In genomic region chr2:86791574-86791973, GRCh38 we compare ENCODE assay signal across 13 cellular contexts. TPM values are rescaled to one million over a fixed set of nuclear protein-coding genes. Genes with fewer than 3 reads are reported as not detected.
A peak's percentile ranks its signal among the peaks of the same experiment; 100 is the strongest.
DNase-seq lines count a peak whose midpoint lies in the region; ATAC-seq and TF ChIP-seq lines count a peak whose summit lies in the region.
"Had no signal": no experiment of that assay in that cellular context is flagged by ENCODE, and none has a peak within 500 bp of the region (broad histone marks: within the 10 kb centered on the region; RNA-seq: fewer than 3 reads in every experiment).

No MANE protein-coding gene starts in this region.

- no peaks in the 10 kb centered on the region for H3K36me3 ChIP-seq in lower lobe of right lung
- H3K36me3 ChIP-seq in thymus (ENCODE audit: control insufficient read depth, insufficient read depth), result peaks cover 21% of the 10 kb centered on the region
- H3K36me3 ChIP-seq in OCI-LY7 (ENCODE audit: insufficient read depth, low read length), result no peaks in the 10 kb centered on the region

- peaks cover 18% of the 10 kb centered on the region for H3K36me3 Mint-ChIP-seq in activated naive CD4-positive, alpha-beta T cell treated with anti-CD3 and anti-CD28 coated beads, Interleukin-2, amount 10 ng/mL, durations not matched to agents 7 days and 5 days
- peaks cover 69% of the 10 kb centered on the region for H3K36me3 Mint-ChIP-seq in activated CD8-positive, alpha-beta T cell treated with anti-CD3 and anti-CD28 coated beads for 36 hours (ENCODE audit: low read depth)
- no peaks in the 10 kb centered on the region for H3K36me3 Mint-ChIP-seq in osteocyte (ENCODE audit: unreplicated experiment)

- CTCF ChIA-PET in activated naive CD4-positive, alpha-beta T cell treated with anti-CD3 and anti-CD28 coated beads, Interleukin-2, amount 10 ng/mL, durations not matched to agents 7 days and 5 days (lab: Charles Lee), result no interaction called here
- CTCF ChIA-PET in activated CD8-positive, alpha-beta T cell treated with anti-CD3 and anti-CD28 coated beads for 36 hours (lab: Charles Lee), result interaction anchor here (0.7 to 4.1 kb wide), 6 partner anchors 9 to 34 kb away, joined by 3 to 37 read pairs (median 6); no protein-coding TSS in a partner anchor
- CTCF ChIA-PET in OCI-LY7 (lab: Charles Lee; ENCODE audit: unreplicated experiment), result no interaction called here

- H3K4me2 ChIP-seq in OCI-LY7 (ENCODE audit: low read length), result no peak overlapping the region

- peaks cover 15% of the 10 kb centered on the region for H3K9me3 Mint-ChIP-seq in activated naive CD4-positive, alpha-beta T cell treated with anti-CD3 and anti-CD28 coated beads, Interleukin-2, amount 10 ng/mL, durations not matched to agents 7 days and 5 days
- H3K9me3 Mint-ChIP-seq in activated CD8-positive, alpha-beta T cell treated with anti-CD3 and anti-CD28 coated beads for 36 hours, result peaks cover 16% of the 10 kb centered on the region
- peaks cover 16% of the 10 kb centered on the region for H3K9me3 Mint-ChIP-seq in osteocyte (ENCODE audit: unreplicated experiment)

- no peak overlapping the region for H3K27ac Mint-ChIP-seq in activated naive CD4-positive, alpha-beta T cell treated with anti-CD3 and anti-CD28 coated beads, Interleukin-2, amount 10 ng/mL, durations not matched to agents 7 days and 5 days
- peak overlapping the region; percentile 100 for H3K27ac Mint-ChIP-seq in activated CD8-positive, alpha-beta T cell treated with anti-CD3 and anti-CD28 coated beads for 36 hours
- H3K27ac Mint-ChIP-seq in osteocyte (ENCODE audit: unreplicated experiment), result no peak overlapping the region

- H3K4me3 ChIP-seq in lower lobe of right lung (peak overlapping the region; percentile 40), thymus (ENCODE audit: low read length) (peak overlapping the region; percentile 78), OCI-LY7 (ENCODE audit: low read depth, low read length, poor library complexity, severe bottlenecking) (no peak overlapping the region)
- H3K4me3 ChIP-seq: body of pancreas had no signal

- H3K9me2 ChIP-seq in OCI-LY7 (ENCODE audit: insufficient read depth, low read length), result no peaks in the 10 kb centered on the region

- TF ChIP-seq CTCF in activated CD8-positive, alpha-beta T cell treated with anti-CD3 and anti-CD28 coated beads for 36 hours (IDR thresholded peaks at IDR 0.05), result no peak
- no peak for TF ChIP-seq CTCF in lower lobe of right lung (IDR thresholded peaks at IDR 0.05)
- no peak for TF ChIP-seq CTCF in osteocyte (IDR thresholded peaks at IDR 0.05)
- TF ChIP-seq CTCF in OCI-LY7 (conservative IDR thresholded peaks at IDR 0.05; ENCODE audit: low read length), result no peak

- no peaks in the 10 kb centered on the region for H3K79me2 ChIP-seq in OCI-LY7 (ENCODE audit: insufficient read depth, low read depth, low read length)

- peaks cover 49% of the 10 kb centered on the region for H3K4me1 Mint-ChIP-seq in activated naive CD4-positive, alpha-beta T cell treated with anti-CD3 and anti-CD28 coated beads, Interleukin-2, amount 10 ng/mL, durations not matched to agents 7 days and 5 days
- H3K4me1 Mint-ChIP-seq in activated CD8-positive, alpha-beta T cell treated with anti-CD3 and anti-CD28 coated beads for 36 hours (ENCODE audit: low read depth), result peaks cover 41% of the 10 kb centered on the region
- peaks cover 6% of the 10 kb centered on the region for H3K4me1 Mint-ChIP-seq in osteocyte (ENCODE audit: unreplicated experiment)

- intact Hi-C loops in activated CD8-positive, alpha-beta T cell treated with anti-CD3 and anti-CD28 coated beads for 36 hours (cut with micrococcal nuclease), result loop anchor here (1.0 to 2.0 kb wide), 2 partner anchors 15 to 33 kb away; no protein-coding TSS in a partner anchor
- intact Hi-C loops in lower lobe of right lung (cut with DNase I) (no loop called here), OCI-LY7 (cut with micrococcal nuclease; ENCODE audit: unreplicated experiment) (no loop called here)

- H3K27ac ChIP-seq in lower lobe of right lung (no peak overlapping the region), thymus (ENCODE audit: low read depth) (peak overlapping the region; percentile 96), OCI-LY7 (ENCODE audit: low read depth, low read length, poor library complexity, severe bottlenecking) (no peak overlapping the region)
- H3K27ac ChIP-seq: C4-2B had no signal

- H4K20me1 ChIP-seq in OCI-LY7 (ENCODE audit: insufficient read depth, low read length), result no peaks in the 10 kb centered on the region

- H2AFZ ChIP-seq in OCI-LY7 (ENCODE audit: low read length), result no peak overlapping the region

- no TSS peak for BruUV-seq in OCI-LY7 (replicated peaks; lab: Mats Ljungman, UMichigan)

- H3K27me3 ChIP-seq in lower lobe of right lung (ENCODE audit: low read depth) (peaks cover 78% of the 10 kb centered on the region), thymus (ENCODE audit: control insufficient read depth, insufficient read depth) (no peaks in the 10 kb centered on the region)

- no peak for DNase-seq in activated naive CD4-positive, alpha-beta T cell treated with anti-CD3 and anti-CD28 coated beads, Interleukin-2, amount 10 ng/mL, durations not matched to agents 7 days and 5 days
- DNase-seq in activated naive CD4-positive, alpha-beta T cell treated with anti-CD3 and anti-CD28 coated beads, Interleukin-2, amount 50 U/mL, for 16 hours, result no peak
- peak; percentile 59 for DNase-seq in activated CD8-positive, alpha-beta T cell treated with anti-CD3 and anti-CD28 coated beads for 36 hours
- DNase-seq in lower lobe of right lung (peak; percentile 47), osteocyte (ENCODE audit: extremely low spot score, unreplicated experiment) (no peak), NCI-H226 (no peak), OCI-LY7 (ENCODE audit: low spot score) (no peak)
- DNase-seq: body of pancreas, NCI-H2171 treated with DMSO at 0.1 percent for 48 hours had no signal

- POLR2A ChIA-PET in activated CD8-positive, alpha-beta T cell treated with anti-CD3 and anti-CD28 coated beads for 36 hours (lab: Charles Lee), result interaction anchor here (0.6 to 8.5 kb wide), 15 partner anchors 8 to 860 kb away, joined by 3 to 156 read pairs (median 6); no protein-coding TSS in a partner anchor
- POLR2A ChIA-PET in OCI-LY7 (lab: Charles Lee), result interaction anchor here (0.6 kb wide), 1 partner anchor 92 kb away, joined by 3 read pairs; no protein-coding TSS in a partner anchor

- peaks cover 4% of the 10 kb centered on the region for H3K9me3 ChIP-seq in lower lobe of right lung
- H3K9me3 ChIP-seq in thymus (ENCODE audit: control insufficient read depth), result peaks cover 2% of the 10 kb centered on the region
- H3K9me3 ChIP-seq in OCI-LY7 (ENCODE audit: low read length), result 0 out of 2 replicates have a peak, but pooled peaks cover 7% of the 10 kb centered on the region

- ATAC-seq in activated CD8-positive, alpha-beta T cell treated with anti-CD3 and anti-CD28 coated beads for 36 hours, result peak; percentile 6
- no peak for ATAC-seq in lower lobe of right lung

- 5% methylated on average over 7 of the region's 7 CpGs for WGBS in thymus

- peaks cover 80% of the 10 kb centered on the region for H3K27me3 Mint-ChIP-seq in activated naive CD4-positive, alpha-beta T cell treated with anti-CD3 and anti-CD28 coated beads, Interleukin-2, amount 10 ng/mL, durations not matched to agents 7 days and 5 days
- H3K27me3 Mint-ChIP-seq in activated CD8-positive, alpha-beta T cell treated with anti-CD3 and anti-CD28 coated beads for 36 hours, result no peaks in the 10 kb centered on the region
- peaks cover 81% of the 10 kb centered on the region for H3K27me3 Mint-ChIP-seq in osteocyte (ENCODE audit: unreplicated experiment)

- H3K4me1 ChIP-seq in lower lobe of right lung, result peaks cover 29% of the 10 kb centered on the region
- peaks cover 25% of the 10 kb centered on the region for H3K4me1 ChIP-seq in thymus (ENCODE audit: control insufficient read depth, insufficient read depth, low read length)
- no peaks in the 10 kb centered on the region for H3K4me1 ChIP-seq in OCI-LY7 (ENCODE audit: insufficient read depth, low read length, poor library complexity, severe bottlenecking)

- peak overlapping the region; percentile 67 for H3K4me3 Mint-ChIP-seq in activated naive CD4-positive, alpha-beta T cell treated with anti-CD3 and anti-CD28 coated beads, Interleukin-2, amount 10 ng/mL, durations not matched to agents 7 days and 5 days
- H3K4me3 Mint-ChIP-seq in activated CD8-positive, alpha-beta T cell treated with anti-CD3 and anti-CD28 coated beads for 36 hours, result peak overlapping the region; percentile 96
- no peak overlapping the region for H3K4me3 Mint-ChIP-seq in osteocyte (ENCODE audit: unreplicated experiment)

RNA-seq across cellular contexts. Expression of gene CD8A, which starts 0.9 kb away (rescaled TPM):
- total RNA-seq in activated CD8-positive, alpha-beta T cell treated with anti-CD3 and anti-CD28 coated beads for 36 hours, result 100 to 1,000 TPM; 419 to 432 TPM
- total RNA-seq in lower lobe of right lung (5.5 TPM), osteocyte (not detected in 2 replicates), OCI-LY7 (2022) (not detected in 2 replicates)
- polyA plus RNA-seq in thymus, result 242 TPM
- total RNA-seq in OCI-LY7 (2014; rRNA removed; shearing (Covaris generic)), result not detected in 2 replicates
- total RNA-seq: fibroblast of lung, HT-29 had no signal
- polyA plus RNA-seq: fibroblast of lung had no signal

Comparison
In these comparisons a context has a peak if more than half of its experiments do, and no peak if none do; other contexts are left out.
1. DNase-seq: peak in activated CD8-positive, alpha-beta T cell treated with anti-CD3 and anti-CD28 coated beads for 36 hours (single experiment) and lower lobe of right lung (single experiment); none in activated naive CD4-positive, alpha-beta T cell treated with anti-CD3 and anti-CD28 coated beads, Interleukin-2, amount 10 ng/mL, durations not matched to agents 7 days and 5 days (single experiment), activated naive CD4-positive, alpha-beta T cell treated with anti-CD3 and anti-CD28 coated beads, Interleukin-2, amount 50 U/mL, for 16 hours (single experiment), osteocyte (single experiment), NCI-H226 (single experiment) and OCI-LY7 (single experiment).
2. RNA of gene CD8A, which starts 0.9 kb away (total RNA-seq): 419 to 432 TPM in activated CD8-positive, alpha-beta T cell treated with anti-CD3 and anti-CD28 coated beads for 36 hours; 5.5 TPM in lower lobe of right lung (single experiment), not detected in osteocyte and not detected in OCI-LY7; every median in the first group is over 10 times any median in the second.